18 cellular contexts compared by ENCODE assay signal in genomic region chr2:46144133-46144800, GRCh38.
DNase-seq lines count a peak whose midpoint lies in the region; ATAC-seq and TF ChIP-seq lines count a peak whose summit lies in the region.
"Had no signal": no experiment of that assay in that cellular context is flagged by ENCODE, and none has a peak within 500 bp of the region (broad histone marks: within the 10 kb centered on the region; RNA-seq: fewer than 3 reads in every experiment).

No MANE protein-coding gene starts in this region.

- no peak for TF ChIP-seq CTCF in chondrocyte (IDR thresholded peaks at IDR 0.05)

- H3K4me1 Mint-ChIP-seq in activated T-cell treated with anti-CD3 and anti-CD28 coated beads, Interleukin-2, amount 50 U/mL, for 24 hours (ENCODE audit: low read depth): peaks cover 18% of the 10 kb centered on the region
- peaks cover 45% of the 10 kb centered on the region for H3K4me1 Mint-ChIP-seq in stimulated activated naive CD8-positive, alpha-beta T cell treated with anti-CD3 and anti-CD28 coated beads, Interleukin-15, Interleukin-2, amounts not matched to agents 100 ng/mL and 50 ng/mL, for 24 hours (ENCODE audit: low read depth)
- H3K4me1 Mint-ChIP-seq in chondrocyte (ENCODE audit: low read depth): peaks cover 4% of the 10 kb centered on the region

- DNase-seq in activated T-cell treated with anti-CD3 and anti-CD28 coated beads, Interleukin-2, amount 50 U/mL, for 24 hours: no peak
- no peak for DNase-seq in activated T-cell treated with anti-CD3 and anti-CD28 coated beads, Interleukin-2, amount 50 U/mL, for 1 hour
- peak; percentile 58 for DNase-seq in activated CD8-positive, alpha-beta memory T cell treated with anti-CD3 and anti-CD28 coated beads, Interleukin-2, amount 50 U/mL, for 48 hours
- DNase-seq in islet precursor cell (peak; percentile 46), germinal center (ENCODE audit: low spot score) (no peak), chondrocyte (ENCODE audit: low spot score) (no peak)
- DNase-seq: activated CD4-positive, alpha-beta T cell treated with anti-CD3 and anti-CD28 coated beads, Interleukin-2, amount 10 ng/mL, durations not matched to agents 7 days and 5 days; C1 segment of cervical spinal cord; cerebellar nuclear complex; effector CD8-positive, alpha-beta T cell; esophagus squamous epithelium; GF-D8; H7; NCI-H510A; nucleus accumbens; retina had no signal

- ATAC-seq in HG03432 (IDR thresholded peaks at IDR 0.05; ENCODE audit: unreplicated experiment): no peak

- H3K27ac Mint-ChIP-seq in activated T-cell treated with anti-CD3 and anti-CD28 coated beads, Interleukin-2, amount 50 U/mL, for 24 hours: peak overlapping the region; percentile 6
- H3K27ac Mint-ChIP-seq in stimulated activated naive CD8-positive, alpha-beta T cell treated with anti-CD3 and anti-CD28 coated beads, Interleukin-15, Interleukin-2, amounts not matched to agents 100 ng/mL and 50 ng/mL, for 24 hours: peak overlapping the region; percentile 57
- no peak overlapping the region for H3K27ac Mint-ChIP-seq in chondrocyte (ENCODE audit: unreplicated experiment)
- H3K27ac Mint-ChIP-seq: activated CD4-positive, alpha-beta T cell treated with anti-CD3 and anti-CD28 coated beads, Interleukin-2, amount 10 ng/mL, durations not matched to agents 7 days and 5 days had no signal

- peaks cover 3% of the 10 kb centered on the region for H3K36me3 Mint-ChIP-seq in activated T-cell treated with anti-CD3 and anti-CD28 coated beads, Interleukin-2, amount 50 U/mL, for 24 hours (ENCODE audit: low read depth)
- peaks cover 16% of the 10 kb centered on the region for H3K36me3 Mint-ChIP-seq in stimulated activated naive CD8-positive, alpha-beta T cell treated with anti-CD3 and anti-CD28 coated beads, Interleukin-15, Interleukin-2, amounts not matched to agents 100 ng/mL and 50 ng/mL, for 24 hours (ENCODE audit: low read depth)
- H3K36me3 Mint-ChIP-seq in chondrocyte (ENCODE audit: low read depth): peaks cover 9% of the 10 kb centered on the region

- H3K9me3 Mint-ChIP-seq in activated T-cell treated with anti-CD3 and anti-CD28 coated beads, Interleukin-2, amount 50 U/mL, for 24 hours: no peaks in the 10 kb centered on the region
- no peaks in the 10 kb centered on the region for H3K9me3 Mint-ChIP-seq in stimulated activated naive CD8-positive, alpha-beta T cell treated with anti-CD3 and anti-CD28 coated beads, Interleukin-15, Interleukin-2, amounts not matched to agents 100 ng/mL and 50 ng/mL, for 24 hours
- H3K9me3 Mint-ChIP-seq in chondrocyte (ENCODE audit: low read depth): no peaks in the 10 kb centered on the region
- H3K9me3 Mint-ChIP-seq: activated CD4-positive, alpha-beta T cell treated with anti-CD3 and anti-CD28 coated beads, Interleukin-2, amount 10 ng/mL, durations not matched to agents 7 days and 5 days had no signal

- H3K27me3 Mint-ChIP-seq in activated T-cell treated with anti-CD3 and anti-CD28 coated beads, Interleukin-2, amount 50 U/mL, for 24 hours: no peaks in the 10 kb centered on the region
- H3K27me3 Mint-ChIP-seq in stimulated activated naive CD8-positive, alpha-beta T cell treated with anti-CD3 and anti-CD28 coated beads, Interleukin-15, Interleukin-2, amounts not matched to agents 100 ng/mL and 50 ng/mL, for 24 hours: no peaks in the 10 kb centered on the region
- no peaks in the 10 kb centered on the region for H3K27me3 Mint-ChIP-seq in chondrocyte (ENCODE audit: low read depth)
- H3K27me3 Mint-ChIP-seq: activated CD4-positive, alpha-beta T cell treated with anti-CD3 and anti-CD28 coated beads, Interleukin-2, amount 10 ng/mL, durations not matched to agents 7 days and 5 days had no signal

- H3K4me3 Mint-ChIP-seq in activated T-cell treated with anti-CD3 and anti-CD28 coated beads, Interleukin-2, amount 50 U/mL, for 24 hours: no peak overlapping the region
- no peak overlapping the region for H3K4me3 Mint-ChIP-seq in stimulated activated naive CD8-positive, alpha-beta T cell treated with anti-CD3 and anti-CD28 coated beads, Interleukin-15, Interleukin-2, amounts not matched to agents 100 ng/mL and 50 ng/mL, for 24 hours
- H3K4me3 Mint-ChIP-seq in chondrocyte (ENCODE audit: unreplicated experiment): no peak overlapping the region
- H3K4me3 Mint-ChIP-seq: activated CD4-positive, alpha-beta T cell treated with anti-CD3 and anti-CD28 coated beads, Interleukin-2, amount 10 ng/mL, durations not matched to agents 7 days and 5 days had no signal

Comparison
In these comparisons a context has a peak if more than half of its experiments do, and no peak if none do; other contexts are left out.
1. DNase-seq: peak in activated CD8-positive, alpha-beta memory T cell treated with anti-CD3 and anti-CD28 coated beads, Interleukin-2, amount 50 U/mL, for 48 hours (single experiment) and islet precursor cell (single experiment); none in activated T-cell treated with anti-CD3 and anti-CD28 coated beads, Interleukin-2, amount 50 U/mL, for 24 hours (single experiment), activated T-cell treated with anti-CD3 and anti-CD28 coated beads, Interleukin-2, amount 50 U/mL, for 1 hour (single experiment), germinal center (single experiment) and chondrocyte (single experiment).